ENCODE assay signal across 18 cellular contexts in the genomic region with DNA sequence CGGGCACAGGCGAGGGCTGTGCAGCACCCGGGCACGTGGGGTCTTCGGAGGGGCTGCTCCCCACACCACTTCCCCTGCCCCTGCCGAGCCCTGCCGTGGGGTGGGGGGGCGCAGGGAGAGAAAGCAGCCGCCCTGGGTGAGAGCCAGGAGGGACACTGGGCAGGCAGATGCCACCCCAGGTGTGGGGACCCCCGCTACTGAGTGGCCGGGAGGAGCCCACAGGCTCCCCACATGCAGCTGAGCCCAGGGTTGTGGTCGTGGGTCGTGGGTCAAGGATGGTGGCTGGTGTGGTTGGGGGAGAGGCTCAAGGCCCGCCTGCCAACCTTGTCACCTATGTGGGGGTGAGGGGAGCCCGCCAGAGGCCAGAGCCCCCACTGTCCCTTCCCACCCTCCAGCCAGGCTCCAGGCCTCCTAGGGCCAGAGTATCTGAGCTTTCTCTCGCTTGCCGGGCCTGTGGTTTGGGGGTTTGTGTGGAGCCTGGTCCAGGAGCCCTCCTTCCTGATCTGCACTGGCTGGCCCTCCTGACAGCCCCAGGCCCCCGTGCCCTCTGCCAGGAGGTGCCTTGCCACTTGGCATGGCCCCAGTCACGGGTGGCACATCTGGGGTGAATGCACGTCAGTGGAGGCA. TPM values are rescaled to one million over a fixed set of nuclear protein-coding genes. Genes with fewer than 3 reads are reported as not detected.
A peak's percentile ranks its signal among the peaks of the same experiment; 100 is the strongest.
DNase-seq lines count a peak whose midpoint lies in the region; ATAC-seq, FAIRE-seq and TF ChIP-seq lines count a peak whose summit lies in the region.
"Had no signal": no experiment of that assay in that cellular context is flagged by ENCODE, and none has a peak within 500 bp of the region (broad histone marks: within the 10 kb centered on the region; RNA-seq: fewer than 3 reads in every experiment).

No MANE protein-coding gene starts in this region.

- H3K4me2 ChIP-seq in BLaER1 treated with 17β-estradiol and CSF1 and Interleukin-3, amounts not matched to agents 10 nM and 100 nM, result peak overlapping the region in 9 of 11 experiments; percentile 55 to 94 (median 83); a peak in 18 of 22 replicates
- no peak overlapping the region for H3K4me2 ChIP-seq in GM12878 (ENCODE audit: control insufficient read depth, insufficient read depth)

- H3K9ac ChIP-seq in BLaER1 treated with 17β-estradiol and CSF1 and Interleukin-3, amounts not matched to agents 10 nM and 100 nM, result peak overlapping the region in 3 of 11 experiments; percentile 20 to 31 (median 29); a peak in 2 of 22 replicates
- H3K9ac ChIP-seq in GM12878 (ENCODE audit: control insufficient read depth, insufficient read depth, low read length), result no peak overlapping the region

- no peaks in the 10 kb centered on the region; the same call in 1 of the 2 replicates for H3K79me2 ChIP-seq in GM12878 (ENCODE audit: control insufficient read depth, insufficient read depth, low read length)

- peak overlapping the region; percentile 93 for H3K27ac Mint-ChIP-seq in stimulated activated naive B cell treated with anti-CD40 and anti-IgM and Interleukin-4, amounts not matched to agents 10 μg/mL and 1 μg/mL and 100 μg/mL, for 72 hours
- H3K27ac Mint-ChIP-seq: CD14-positive monocyte; CD4-positive, alpha-beta memory T cell had no signal

- BruUV-seq in GM12878 (replicated peaks; lab: Mats Ljungman, UMichigan), result no TSS peak

- DNase-seq in 8988T, result peak; percentile 24
- no peak for DNase-seq in GM12878 (ENCODE audit: low read depth, low spot score)
- DNase-seq in stimulated activated naive B cell treated with anti-CD40 and anti-IgM and Interleukin-4, amounts not matched to agents 10 μg/mL and 1 μg/mL and 100 μg/mL, for 72 hours, result no peak
- no peak for DNase-seq in NCI-H1694 treated with DMSO at 0.1 percent for 48 hours (lab: John Stamatoyannopoulos, UW)
- DNase-seq: ACHN; BE2C; CD4-positive, alpha-beta memory T cell; DMS153; DMS79; GDM1; GOT3; H7; IMR-90; KBM-7 had no signal

- FAIRE-seq in GM12878 (lab: Jason Lieb, UNC), result no peak
- FAIRE-seq: A204.1 had no signal

- SMC1A ChIA-PET in GM12878 (lab: Charles Lee; ENCODE audit: uncharacterized antibody, unreplicated experiment), result no interaction called here

- peaks cover 5 to 79% (median 60%) of the 10 kb centered on the region in 11 experiments; a peak in 20 of 22 replicates for H4K20me1 ChIP-seq in BLaER1 treated with 17β-estradiol and CSF1 and Interleukin-3, amounts not matched to agents 10 nM and 100 nM
- H4K20me1 ChIP-seq in GM12878 (ENCODE audit: control insufficient read depth, insufficient read depth), result no peaks in the 10 kb centered on the region

- RAD21 ChIA-PET in GM12878 (lab: Charles Lee; ENCODE audit: unreplicated experiment), result no interaction called here

- H3K27ac ChIP-seq in BLaER1 treated with 17β-estradiol and CSF1 and Interleukin-3, amounts not matched to agents 10 nM and 100 nM, result no peak overlapping the region
- H3K27ac ChIP-seq in GM12878 (ENCODE audit: control insufficient read depth, insufficient read depth), result no peak overlapping the region

- POLR2A ChIA-PET in GM12878 (lab: Charles Lee), result no interaction called here

- no peak for TF ChIP-seq RAD21 in GM12878 (IDR thresholded peaks at IDR 0.05; ENCODE audit: insufficient read depth, low read depth, low read length)

- peaks cover 26 to 61% of the 10 kb centered on the region in 2 donors for H3K4me1 Mint-ChIP-seq in stimulated activated naive B cell treated with anti-CD40 and anti-IgM and Interleukin-4, amounts not matched to agents 10 μg/mL and 1 μg/mL and 100 μg/mL, for 72 hours

- peak overlapping the region; percentile 55 to 60 for H3K4me3 Mint-ChIP-seq in stimulated activated naive B cell treated with anti-CD40 and anti-IgM and Interleukin-4, amounts not matched to agents 10 μg/mL and 1 μg/mL and 100 μg/mL, for 72 hours

- 41% methylated on average over 20 of the region's 20 CpGs for WGBS in GM12878 (ENCODE audit: insufficient coverage, insufficient replicate concordance, low lambda C conversion rate, missing lambda C conversion rate)

- H2AFZ ChIP-seq in GM12878 (ENCODE audit: control insufficient read depth, low read depth, low read length), result no peak overlapping the region

- H3K9me3 ChIP-seq in BLaER1 treated with 17β-estradiol and CSF1 and Interleukin-3, amounts not matched to agents 10 nM and 100 nM (replicated peaks in 1 of 11), result no peaks in the 10 kb centered on the region
- no peaks in the 10 kb centered on the region for H3K9me3 ChIP-seq in GM12878 (replicated peaks; ENCODE audit: control insufficient read depth, insufficient read depth, low read length)
- H3K9me3 ChIP-seq: BE2C had no signal

- no peak for TF ChIP-seq EP300 in GM12878 (IDR thresholded peaks at IDR 0.05; ENCODE audit: borderline replicate concordance in 1 of 2, control insufficient read depth in 1 of 2, low read depth in 2 of 2, low read length in 2 of 2)

- peaks cover 28 to 85% of the 10 kb centered on the region in 2 donors for H3K27me3 Mint-ChIP-seq in stimulated activated naive B cell treated with anti-CD40 and anti-IgM and Interleukin-4, amounts not matched to agents 10 μg/mL and 1 μg/mL and 100 μg/mL, for 72 hours

- CTCF ChIA-PET in GM12878 (lab: Yijun Ruan, JAX), result no interaction called here

- H3K4me3 ChIP-seq in BLaER1 treated with 17β-estradiol and CSF1 and Interleukin-3, amounts not matched to agents 10 nM and 100 nM, result no peak overlapping the region
- H3K4me3 ChIP-seq in GM12878, result no peak overlapping the region

- in situ Hi-C loops in GM12878 (cut with MboI), result no loop called here

- H3K36me3 Mint-ChIP-seq in stimulated activated naive B cell treated with anti-CD40 and anti-IgM and Interleukin-4, amounts not matched to agents 10 μg/mL and 1 μg/mL and 100 μg/mL, for 72 hours, result peaks cover 57 to 61% of the 10 kb centered on the region in 2 donors
- H3K36me3 Mint-ChIP-seq: CD4-positive, alpha-beta memory T cell had no signal

- TF ChIP-seq POLR2A in GM12878 (IDR thresholded peaks at IDR 0.05; ENCODE audit: low read depth, low read length), result 0 out of 2 replicates have a peak, but pooled peaks have one; percentile 20

- no peaks in the 10 kb centered on the region for H3K36me3 ChIP-seq in BLaER1 treated with 17β-estradiol and CSF1 and Interleukin-3, amounts not matched to agents 10 nM and 100 nM
- no peaks in the 10 kb centered on the region for H3K36me3 ChIP-seq in GM12878 (ENCODE audit: control insufficient read depth in 2 of 2, insufficient read depth in 2 of 2, low read length in 1 of 2)
- H3K36me3 ChIP-seq: BE2C had no signal

- no peak for TF ChIP-seq CTCF in GM12878 (IDR thresholded peaks at IDR 0.05 in 2 of 3, conservative IDR thresholded peaks at IDR 0.05 in 1 of 3; ENCODE audit: control insufficient read depth in 2 of 3, extremely low read depth in 1 of 3, insufficient read depth in 1 of 3, low read depth in 3 of 3, low read length in 3 of 3)

- intact Hi-C loops in GM12878 (cut with micrococcal nuclease; ENCODE audit: unreplicated experiment), result loop anchor here (10.0 kb wide), 1 partner anchor 136 kb away; the partner anchor contains the start of gene CEP72

- ATAC-seq in GM12878 (no peak), GM21367 (IDR thresholded peaks at IDR 0.05; ENCODE audit: unreplicated experiment) (no peak)
- ATAC-seq in stimulated activated naive B cell treated with anti-CD40 and anti-IgM and Interleukin-4, amounts not matched to agents 10 μg/mL and 1 μg/mL and 100 μg/mL, for 72 hours (replicated peaks), result peak in 1 of 2 donors; percentile 1

- peaks cover 15 to 84% (median 63%) of the 10 kb centered on the region in 10 experiments for H3K4me1 ChIP-seq in BLaER1 treated with 17β-estradiol and CSF1 and Interleukin-3, amounts not matched to agents 10 nM and 100 nM
- no peaks in the 10 kb centered on the region for H3K4me1 ChIP-seq in GM12878 (ENCODE audit: control insufficient read depth, insufficient read depth, low read length)
- H3K4me1 ChIP-seq: BE2C had no signal

- H3K27me3 ChIP-seq in BLaER1 treated with 17β-estradiol and CSF1 and Interleukin-3, amounts not matched to agents 10 nM and 100 nM, result peaks cover 38 to 91% (median 54%) of the 10 kb centered on the region in 11 experiments
- no peaks in the 10 kb centered on the region for H3K27me3 ChIP-seq in GM12878 (replicated peaks in 1 of 2; ENCODE audit: control insufficient read depth in 2 of 2, insufficient read depth in 2 of 2, low read length in 1 of 2)

- H3K9me3 Mint-ChIP-seq in stimulated activated naive B cell treated with anti-CD40 and anti-IgM and Interleukin-4, amounts not matched to agents 10 μg/mL and 1 μg/mL and 100 μg/mL, for 72 hours, result no peaks in the 10 kb centered on the region
- H3K9me3 Mint-ChIP-seq: CD4-positive, alpha-beta memory T cell had no signal

RNA-seq across cellular contexts. Expression of gene EXOC3, which starts 35.5 kb away (rescaled TPM):
- total RNA-seq in GM12878 (2013; cell fraction: nucleolus; rRNA removed), result 139 and 145 TPM in 2 replicates
- total RNA-seq in GM12878 (2014; rRNA removed), result 28.6 and 32.5 TPM in 2 replicates
- 22.4 and 25.4 TPM in 2 replicates for total RNA-seq in GM12878 (2014; rRNA removed; fragmentation: Illumina TruSeq; extraction: Trizol)
- total RNA-seq in GM12878 (2021), result 48.9 and 50.3 TPM in 2 replicates
- polyA plus RNA-seq in GM12878 (2011; ENCODE audit: low read depth), result 26.9 TPM
- 16.4 and 22.6 TPM in 2 replicates for polyA plus RNA-seq in GM12878 (2011; rRNA removed)
- polyA plus RNA-seq in GM12878 (2011; cell fraction: cytosol; rRNA removed), result 24.5 and 26.9 TPM in 2 replicates
- polyA plus RNA-seq in GM12878 (2011; cell fraction: nucleus; rRNA removed), result 77.4 and 98.6 TPM in 2 replicates
- polyA plus RNA-seq in GM12878 (2012), result 40.4 and 47.5 TPM in 2 replicates
- polyA plus RNA-seq in GM12878 (2014; fragmentation: Illumina TruSeq; extraction: Trizol), result 18.5 and 24.8 TPM in 2 replicates
- 1 to 10 TPM; 1.6 to 7.2 TPM for polyA plus RNA-seq in GM12878 (2014; fragmentation: Nextera tagmentation; extraction: Ambion mirVana)
- polyA plus RNA-seq in GM12878 (2014; rRNA removed), result 30.5 and 33.2 TPM in 2 replicates
- 10 to 100 TPM; 52.7 to 53.0 TPM for polyA plus RNA-seq in GM12878 (2016; fragmentation: Nextera tagmentation; extraction: Ambion mirVana)
- polyA minus RNA-seq in GM12878 (2011; rRNA and poly(A)+ RNA removed), result 26.3 and 28.8 TPM in 2 replicates
- 10.8 and 14.6 TPM in 2 replicates for polyA minus RNA-seq in GM12878 (2011; cell fraction: cytosol; rRNA and poly(A)+ RNA removed)
- polyA minus RNA-seq in GM12878 (2011; cell fraction: nucleus; rRNA and poly(A)+ RNA removed), result 21.5 and 30.1 TPM in 2 replicates

RNA-seq across cellular contexts. Expression of gene SLC9A3, which starts 45.8 kb away (rescaled TPM):
- 4.6 TPM in 2 replicates for total RNA-seq in GM12878 (2013; cell fraction: nucleolus; rRNA removed)
- total RNA-seq in GM12878 (2014; rRNA removed) (2.8 and 3.2 TPM in 2 replicates), GM12878 (2014; rRNA removed; fragmentation: Illumina TruSeq; extraction: Trizol) (0.89 and 1.1 TPM in 2 replicates), GM12878 (2021) (2.3 and 2.5 TPM in 2 replicates)
- polyA plus RNA-seq in GM12878 (2011; ENCODE audit: low read depth), result 1.1 TPM
- polyA plus RNA-seq in GM12878 (2011; rRNA removed) (1.1 and 1.6 TPM in 2 replicates), GM12878 (2014; fragmentation: Illumina TruSeq; extraction: Trizol) (1.5 and 1.7 TPM in 2 replicates), GM12878 (2014; fragmentation: Nextera tagmentation; extraction: Ambion mirVana) (under 1 TPM in 1 of 2 experiments, not detected in 1; 0.04 TPM), GM12878 (2014; rRNA removed) (4.7 and 5.2 TPM in 2 replicates), GM12878 (2016; fragmentation: Nextera tagmentation; extraction: Ambion mirVana) (1 to 10 TPM; 2.9 to 3.1 TPM)
- 1.6 and 2.1 TPM in 2 replicates for polyA plus RNA-seq in GM12878 (2011; cell fraction: cytosol; rRNA removed)
- polyA plus RNA-seq in GM12878 (2011; cell fraction: nucleus; rRNA removed), result 4.8 and 5.6 TPM in 2 replicates
- polyA plus RNA-seq in GM12878 (2012), result 1.6 and 1.9 TPM in 2 replicates
- 0.44 and 0.82 TPM in 2 replicates for polyA minus RNA-seq in GM12878 (2011; rRNA and poly(A)+ RNA removed)
- polyA minus RNA-seq in GM12878 (2011; cell fraction: cytosol; rRNA and poly(A)+ RNA removed), result 0.62 TPM in 1 of 2 replicates, not detected in the other
- polyA minus RNA-seq in GM12878 (2011; cell fraction: nucleus; rRNA and poly(A)+ RNA removed), result 1.8 and 2.9 TPM in 2 replicates
